ENCODE assay signal across 1 cellular context in genomic region chr13:27621366-27622101, GRCh38.
TF ChIP-seq lines count a peak whose summit lies in the region.

POLR1D (plus strand) TSS chr13:27621892; CDS start chr13:27621984, 92 bp downstream.

TF ChIP-seq in SK-N-SH, 30 proteins besides CTCF, POLR2A, EP300 and RAD21 (continued from another document):
- no peak for TF ChIP-seq ZBTB33 (IDR thresholded peaks at IDR 0.05; ENCODE audit: borderline replicate concordance, low read depth)
- TF ChIP-seq PBX3 (IDR thresholded peaks at IDR 0.05), result no peak
- peak; percentile 85; the same call in 1 of the 2 replicates for TF ChIP-seq MAX (IDR thresholded peaks at IDR 0.05; ENCODE audit: low read depth)
- TF ChIP-seq MEF2A (IDR thresholded peaks at IDR 0.05; ENCODE audit: borderline replicate concordance, low read depth), result no peak
- peak; percentile 80 for TF ChIP-seq POLR2AphosphoS5 (IDR thresholded peaks at IDR 0.05; ENCODE audit: low read depth, low read length)
- no peak; the same call in 1 of the 2 replicates for TF ChIP-seq YY1 (IDR thresholded peaks at IDR 0.05; ENCODE audit: low read depth)
- no peak for TF ChIP-seq FOXM1 (IDR thresholded peaks at IDR 0.05; ENCODE audit: low read depth)
- TF ChIP-seq NRF1 (IDR thresholded peaks at IDR 0.05; ENCODE audit: low read depth, low read length), result peak; percentile 30; the same call in 1 of the 2 replicates
- TF ChIP-seq FOSL2 (IDR thresholded peaks at IDR 0.05; ENCODE audit: borderline replicate concordance, low read depth), result peak; percentile 45; the same call in 1 of the 2 replicates
- TF ChIP-seq TCF12 (IDR thresholded peaks at IDR 0.05), result no peak
- no peak for TF ChIP-seq MXI1 (IDR thresholded peaks at IDR 0.05; ENCODE audit: low read depth, low read length)
- TF ChIP-seq IRF3 (IDR thresholded peaks at IDR 0.05; ENCODE audit: low read depth, low read length), result no peak
- TF ChIP-seq USF2 (IDR thresholded peaks at IDR 0.05; ENCODE audit: borderline replicate concordance, low read depth, low read length), result no peak
- TF ChIP-seq SIN3A (IDR thresholded peaks at IDR 0.05; ENCODE audit: borderline replicate concordance, low read depth, low read length), result 0 out of 2 replicates have a peak, but pooled peaks have one; percentile 14
- TF ChIP-seq TEAD4 (IDR thresholded peaks at IDR 0.05; ENCODE audit: borderline replicate concordance, insufficient read depth), result no peak
